Comparison of ENCODE assay signal across 10 cellular contexts in genomic region chrX:135114392-135114791, GRCh38. TPM values are rescaled to one million over a fixed set of nuclear protein-coding genes. Genes with fewer than 3 reads are reported as not detected.
DNase-seq lines count a peak whose midpoint lies in the region; ATAC-seq and TF ChIP-seq lines count a peak whose summit lies in the region.
"Had no signal": no experiment of that assay in that cellular context is flagged by ENCODE, and none has a peak within 500 bp of the region (broad histone marks: within the 10 kb centered on the region; RNA-seq: fewer than 3 reads in every experiment).

No MANE protein-coding gene starts in this region.

- no peak for TF ChIP-seq CTCF in uterus (IDR thresholded peaks at IDR 0.05)
- no peak for TF ChIP-seq CTCF in coronary artery (IDR thresholded peaks at IDR 0.05)

- H2BK120ac ChIP-seq in mesendoderm (ENCODE audit: low read depth, low read length): no peak overlapping the region

- H3K27me3 ChIP-seq in mesendoderm (ENCODE audit: insufficient read depth, low read length, poor library complexity) (no peaks in the 10 kb centered on the region), uterus (no peaks in the 10 kb centered on the region)

- no peak overlapping the region for H2BK15ac ChIP-seq in mesendoderm (replicated peaks; ENCODE audit: low read depth)

- no peak overlapping the region for H3K18ac ChIP-seq in mesendoderm (ENCODE audit: low read length)

- no peak overlapping the region for H4K5ac ChIP-seq in mesendoderm (ENCODE audit: low read length)

- H3K36me3 ChIP-seq in mesendoderm (ENCODE audit: control insufficient read depth, insufficient read depth, low read length): no peaks in the 10 kb centered on the region
- H3K36me3 ChIP-seq in uterus: no peaks in the 10 kb centered on the region

- H3K9ac ChIP-seq in mesendoderm (ENCODE audit: low read length): no peak overlapping the region

- H3K27ac ChIP-seq in mesendoderm (ENCODE audit: low read depth, low read length) (no peak overlapping the region), uterus (no peak overlapping the region), coronary artery (no peak overlapping the region)

- no peaks in the 10 kb centered on the region for H3K79me1 ChIP-seq in mesendoderm (ENCODE audit: low read length)

- H2BK5ac ChIP-seq in mesendoderm (ENCODE audit: low read length): no peak overlapping the region

- TF ChIP-seq POLR2A in uterus (IDR thresholded peaks at IDR 0.05): no peak

- H3K56ac ChIP-seq in mesendoderm (ENCODE audit: low read length): no peak overlapping the region

- no peaks in the 10 kb centered on the region for H3K4me1 ChIP-seq in mesendoderm (ENCODE audit: control insufficient read depth, low read depth, low read length)
- no peaks in the 10 kb centered on the region for H3K4me1 ChIP-seq in uterus

- ATAC-seq in GM18909 (IDR thresholded peaks at IDR 0.05; ENCODE audit: poor library complexity, unreplicated experiment) (peak; percentile 91), GM21619 (IDR thresholded peaks at IDR 0.05; ENCODE audit: unreplicated experiment) (peak; percentile 97), HG03196 (IDR thresholded peaks at IDR 0.05; ENCODE audit: unreplicated experiment) (peak; percentile 97)
- ATAC-seq: natural killer cell treated with Interleukin-12 subunit alpha and Interleukin-12 subunit beta and Interleukin-15 and Interleukin-18, amount 100 ng/mL, for 72 hours had no signal

- H3K79me2 ChIP-seq in mesendoderm (ENCODE audit: control insufficient read depth, insufficient read depth, low read length): no peaks in the 10 kb centered on the region

- intact Hi-C loops in uterus (cut with DNase I; ENCODE audit: low total_unique reads): no loop called here

- DNase-seq in germinal center (ENCODE audit: low spot score) (peak; percentile 6), mesendoderm (no peak), uterus (no peak), coronary artery (ENCODE audit: low spot score) (no peak)
- DNase-seq: activated naive CD8-positive, alpha-beta T cell treated with anti-CD3 and anti-CD28 coated beads, Interleukin-2, amount 10 ng/mL, durations not matched to agents 7 days and 5 days; endodermal cell had no signal

- H3K9me3 ChIP-seq in uterus: no peaks in the 10 kb centered on the region

- H3K4me2 ChIP-seq in mesendoderm (ENCODE audit: low read length): no peak overlapping the region

- WGBS in mesendoderm (ENCODE audit: extremely low coverage, insufficient coverage, low lambda C conversion rate): no CpG with 5 or more reads among the region's 2 CpGs

- H3K4ac ChIP-seq in mesendoderm (ENCODE audit: low read depth, low read length): no peak overlapping the region

- no peak overlapping the region for H3K23ac ChIP-seq in mesendoderm (ENCODE audit: low read length)

- H4K8ac ChIP-seq in mesendoderm (ENCODE audit: low read depth, low read length): no peak overlapping the region

- H3K4me3 ChIP-seq in mesendoderm (ENCODE audit: low read length): no peak overlapping the region
- H3K4me3 ChIP-seq in uterus: no peak overlapping the region
- H3K4me3 ChIP-seq in coronary artery: no peak overlapping the region

- H2AK5ac ChIP-seq in mesendoderm (ENCODE audit: low read length): no peak overlapping the region

RNA-seq across cellular contexts. Expression of gene ETDB, which starts 5.9 kb away (rescaled TPM):
- not detected for polyA plus RNA-seq in mesendoderm (2013, experiment 1 of 2)
- polyA plus RNA-seq in mesendoderm (2013, experiment 2 of 2): not detected
- not detected for total RNA-seq in uterus
- total RNA-seq: activated naive CD8-positive, alpha-beta T cell treated with anti-CD3 and anti-CD28 coated beads, Interleukin-2, amount 10 ng/mL, durations not matched to agents 7 days and 5 days; endodermal cell; natural killer cell treated with Interleukin-12 subunit alpha and Interleukin-12 subunit beta and Interleukin-15 and Interleukin-18, amount 100 ng/mL, for 72 hours had no signal

RNA-seq across cellular contexts. Expression of gene SMIM10L2B, which starts 15.9 kb away (rescaled TPM):
- polyA plus RNA-seq in mesendoderm (2013, experiment 1 of 2): 3.2 TPM
- 3.4 TPM for polyA plus RNA-seq in mesendoderm (2013, experiment 2 of 2)
- 1 to 10 TPM in 2 of 4 donors, under 1 TPM in 1, not detected in 1; 0.88 to 6.2 (median 3.7) TPM for total RNA-seq in uterus
- total RNA-seq: natural killer cell treated with Interleukin-12 subunit alpha and Interleukin-12 subunit beta and Interleukin-15 and Interleukin-18, amount 100 ng/mL, for 72 hours had no signal

RNA-seq across cellular contexts. Expression of gene CT55, which starts 56.8 kb away (rescaled TPM):
- 0.13 TPM for polyA plus RNA-seq in mesendoderm (2013, experiment 1 of 2)
- polyA plus RNA-seq in mesendoderm (2013, experiment 2 of 2): 0.10 TPM
- not detected for total RNA-seq in uterus
- total RNA-seq: activated naive CD8-positive, alpha-beta T cell treated with anti-CD3 and anti-CD28 coated beads, Interleukin-2, amount 10 ng/mL, durations not matched to agents 7 days and 5 days; natural killer cell treated with Interleukin-12 subunit alpha and Interleukin-12 subunit beta and Interleukin-15 and Interleukin-18, amount 100 ng/mL, for 72 hours had no signal
